ENCODE assay signal across 1 cellular context in the genomic region with DNA sequence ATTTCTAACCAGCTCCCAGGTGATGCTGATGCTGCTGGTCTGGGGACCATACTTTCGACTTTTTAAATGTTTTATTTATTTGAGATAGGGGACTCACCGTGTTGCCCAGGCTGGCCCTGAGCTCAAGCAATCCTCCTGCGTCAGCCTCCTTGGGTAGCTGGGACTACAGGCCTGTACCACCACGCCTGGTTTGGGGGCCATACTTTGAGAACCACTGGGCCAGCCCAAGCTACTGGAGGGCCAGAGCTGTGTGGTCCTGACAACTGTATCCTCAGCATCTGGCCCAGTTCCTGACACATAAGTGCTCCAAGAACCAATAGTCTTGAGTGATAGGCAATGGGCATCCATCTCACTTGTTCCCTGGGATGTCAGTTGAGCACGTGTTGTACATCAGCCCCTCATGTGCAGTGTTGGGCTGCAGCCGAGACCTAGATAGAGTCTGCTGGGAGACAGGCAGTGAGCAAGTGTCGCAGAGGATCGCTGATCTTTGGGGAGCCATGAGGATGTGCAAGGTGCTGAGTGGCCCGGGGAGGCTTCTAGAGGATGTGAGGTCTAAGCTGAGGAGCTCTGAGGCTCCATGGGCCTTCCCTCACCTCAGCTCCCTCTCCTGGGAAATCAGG.
TF ChIP-seq lines count a peak whose summit lies in the region.

No MANE protein-coding gene starts in this region.

TF ChIP-seq in K562, 482 proteins besides CTCF, POLR2A, EP300 and RAD21:
- TF ChIP-seq, protein P1, sequence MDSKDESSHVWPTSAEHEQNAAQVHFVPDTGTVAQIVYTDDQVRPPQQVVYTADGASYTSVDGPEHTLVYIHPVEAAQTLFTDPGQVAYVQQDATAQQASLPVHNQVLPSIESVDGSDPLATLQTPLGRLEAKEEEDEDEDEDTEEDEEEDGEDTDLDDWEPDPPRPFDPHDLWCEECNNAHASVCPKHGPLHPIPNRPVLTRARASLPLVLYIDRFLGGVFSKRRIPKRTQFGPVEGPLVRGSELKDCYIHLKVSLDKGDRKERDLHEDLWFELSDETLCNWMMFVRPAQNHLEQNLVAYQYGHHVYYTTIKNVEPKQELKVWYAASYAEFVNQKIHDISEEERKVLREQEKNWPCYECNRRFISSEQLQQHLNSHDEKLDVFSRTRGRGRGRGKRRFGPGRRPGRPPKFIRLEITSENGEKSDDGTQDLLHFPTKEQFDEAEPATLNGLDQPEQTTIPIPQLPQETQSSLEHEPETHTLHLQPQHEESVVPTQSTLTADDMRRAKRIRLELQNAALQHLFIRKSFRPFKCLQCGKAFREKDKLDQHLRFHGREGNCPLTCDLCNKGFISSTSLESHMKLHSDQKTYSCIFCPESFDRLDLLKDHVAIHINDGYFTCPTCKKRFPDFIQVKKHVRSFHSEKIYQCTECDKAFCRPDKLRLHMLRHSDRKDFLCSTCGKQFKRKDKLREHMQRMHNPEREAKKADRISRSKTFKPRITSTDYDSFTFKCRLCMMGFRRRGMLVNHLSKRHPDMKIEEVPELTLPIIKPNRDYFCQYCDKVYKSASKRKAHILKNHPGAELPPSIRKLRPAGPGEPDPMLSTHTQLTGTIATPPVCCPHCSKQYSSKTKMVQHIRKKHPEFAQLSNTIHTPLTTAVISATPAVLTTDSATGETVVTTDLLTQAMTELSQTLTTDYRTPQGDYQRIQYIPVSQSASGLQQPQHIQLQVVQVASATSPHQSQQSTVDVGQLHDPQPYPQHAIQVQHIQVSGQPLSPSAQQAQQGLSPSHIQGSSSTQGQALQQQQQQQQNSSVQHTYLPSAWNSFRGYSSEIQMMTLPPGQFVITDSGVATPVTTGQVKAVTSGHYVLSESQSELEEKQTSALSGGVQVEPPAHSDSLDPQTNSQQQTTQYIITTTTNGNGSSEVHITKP (IDR thresholded peaks at IDR 0.05; ENCODE audit: partially characterized antibody): peak; percentile 39
- TF ChIP-seq RFX7 (CRISPR knock-in tag; IDR thresholded peaks at IDR 0.05) (no peak), RBM22 (IDR thresholded peaks at IDR 0.05; ENCODE audit: low read depth, low read length, poor library complexity, severe bottlenecking) (no peak)
